Comparison of ENCODE assay signal across 1 cellular context in the genomic region with DNA sequence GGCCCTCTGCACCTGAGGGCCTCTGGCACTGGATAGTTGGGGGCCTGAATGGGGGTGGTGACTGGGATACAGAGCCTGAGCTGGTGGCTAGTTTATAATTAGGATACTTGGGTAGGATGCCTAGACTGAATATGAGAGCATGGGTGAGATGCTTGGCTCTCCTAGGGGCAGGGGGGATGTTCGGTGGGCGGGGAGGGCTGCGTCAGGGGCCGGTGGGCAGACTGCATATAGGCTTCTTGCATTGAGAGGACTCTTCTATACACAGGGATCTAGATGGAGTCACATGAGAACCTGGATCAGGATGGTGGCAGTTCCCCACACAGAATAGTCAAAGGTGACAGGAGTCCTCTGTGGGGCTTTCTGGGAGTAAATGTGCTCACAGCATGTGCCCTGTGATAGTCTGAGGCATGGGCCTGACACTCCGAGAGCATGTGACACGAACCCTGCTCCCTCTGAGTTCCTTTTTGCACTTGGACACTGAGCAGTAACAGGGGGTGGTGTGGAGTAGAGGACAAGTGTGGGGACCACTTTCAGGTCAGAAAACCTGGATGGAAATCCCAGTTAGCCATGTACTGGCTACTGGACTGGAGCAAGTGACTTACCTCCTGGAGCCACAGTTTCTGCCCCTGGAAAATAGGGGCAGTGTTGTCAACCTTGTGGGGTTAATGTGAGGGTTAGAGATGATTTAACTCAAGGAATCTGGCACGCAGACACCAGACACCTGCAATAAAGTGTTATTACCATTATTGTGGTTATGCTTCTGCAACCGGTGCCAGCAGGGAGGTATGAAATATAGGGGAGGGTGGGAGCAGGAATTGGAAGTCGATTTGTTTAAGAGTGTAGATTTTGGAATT.
TF ChIP-seq lines count a peak whose summit lies in the region.

No MANE protein-coding gene starts in this region.

TF ChIP-seq in WTC11, 78 proteins besides CTCF, POLR2A, EP300 and RAD21 (continued from another document):
- TF ChIP-seq, protein P1, sequence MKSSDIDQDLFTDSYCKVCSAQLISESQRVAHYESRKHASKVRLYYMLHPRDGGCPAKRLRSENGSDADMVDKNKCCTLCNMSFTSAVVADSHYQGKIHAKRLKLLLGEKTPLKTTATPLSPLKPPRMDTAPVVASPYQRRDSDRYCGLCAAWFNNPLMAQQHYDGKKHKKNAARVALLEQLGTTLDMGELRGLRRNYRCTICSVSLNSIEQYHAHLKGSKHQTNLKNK (CRISPR knock-in tag; IDR thresholded peaks at IDR 0.05), result no peak
